In genomic region chr17:66952681-66953638, GRCh38 we compare ENCODE assay signal across 14 cellular contexts. TPM values are rescaled to one million over a fixed set of nuclear protein-coding genes. Genes with fewer than 3 reads are reported as not detected.
DNase-seq lines count a peak whose midpoint lies in the region; ATAC-seq and TF ChIP-seq lines count a peak whose summit lies in the region.
"Had no signal": no experiment of that assay in that cellular context is flagged by ENCODE, and none has a peak within 500 bp of the region (broad histone marks: within the 10 kb centered on the region; RNA-seq: fewer than 3 reads in every experiment).

No MANE protein-coding gene starts in this region.

- peak overlapping the region; percentile 77 for H3K4me3 Mint-ChIP-seq in type B pancreatic cell
- no peak overlapping the region for H3K4me3 Mint-ChIP-seq in activated CD8-positive, alpha-beta T cell treated with anti-CD3 and anti-CD28 coated beads for 36 hours

- TF ChIP-seq CTCF in type B pancreatic cell (conservative IDR thresholded peaks at IDR 0.05), result peak; percentile 41
- no peak for TF ChIP-seq CTCF in activated CD8-positive, alpha-beta T cell treated with anti-CD3 and anti-CD28 coated beads for 36 hours (IDR thresholded peaks at IDR 0.05)

- no peak overlapping the region for H3K9ac ChIP-seq in mesendoderm (ENCODE audit: low read length)

- peak overlapping the region; percentile 81 for H3K27ac ChIP-seq in mesendoderm (ENCODE audit: low read depth, low read length)
- H3K27ac ChIP-seq: cardiac muscle cell had no signal

- DNase-seq in H7 (peak; percentile 62), mesendoderm (peak; percentile 84), type B pancreatic cell (ENCODE audit: extremely low spot score, unreplicated experiment) (no peak), EL (no peak)
- DNase-seq in activated CD8-positive, alpha-beta T cell treated with anti-CD3 and anti-CD28 coated beads for 36 hours, result no peak
- DNase-seq: activated naive CD4-positive, alpha-beta T cell treated with anti-CD3 and anti-CD28 coated beads, Interleukin-2, amount 50 U/mL, for 16 hours; NCI-H1105; Right ventricle myocardium superior had no signal

- no peaks in the 10 kb centered on the region for H3K79me1 ChIP-seq in mesendoderm (ENCODE audit: low read length)

- CTCF ChIA-PET in activated CD8-positive, alpha-beta T cell treated with anti-CD3 and anti-CD28 coated beads for 36 hours (lab: Charles Lee), result no interaction called here

- H3K4me3 ChIP-seq in H7 (ENCODE audit: insufficient read depth, low read depth, low read length) (no peak overlapping the region), mesendoderm (ENCODE audit: low read length) (no peak overlapping the region)
- H3K4me3 ChIP-seq: cardiac muscle cell had no signal

- peaks cover 26% of the 10 kb centered on the region for H3K4me1 Mint-ChIP-seq in type B pancreatic cell (ENCODE audit: unreplicated experiment)
- H3K4me1 Mint-ChIP-seq in activated CD8-positive, alpha-beta T cell treated with anti-CD3 and anti-CD28 coated beads for 36 hours (ENCODE audit: low read depth), result no peaks in the 10 kb centered on the region

- H3K36me3 ChIP-seq in H7 (replicated peaks; ENCODE audit: control insufficient read depth, insufficient read depth, low read length) (no peaks in the 10 kb centered on the region; the same call in 1 of the 2 replicates), mesendoderm (ENCODE audit: control insufficient read depth, insufficient read depth, low read length) (no peaks in the 10 kb centered on the region)
- H3K36me3 ChIP-seq: cardiac muscle cell had no signal

- peak overlapping the region; percentile 15 for H2BK120ac ChIP-seq in mesendoderm (ENCODE audit: low read depth, low read length)

- POLR2A ChIA-PET in activated CD8-positive, alpha-beta T cell treated with anti-CD3 and anti-CD28 coated beads for 36 hours (lab: Charles Lee), result no interaction called here

- H3K27me3 Mint-ChIP-seq in type B pancreatic cell, result peaks cover 3% of the 10 kb centered on the region
- H3K27me3 Mint-ChIP-seq in activated CD8-positive, alpha-beta T cell treated with anti-CD3 and anti-CD28 coated beads for 36 hours, result peaks cover 6% of the 10 kb centered on the region

- H3K56ac ChIP-seq in mesendoderm (ENCODE audit: low read length), result peak overlapping the region; percentile 26

- peak; percentile 6 for ATAC-seq in SK-N-SH treated with all-trans-retinoic acid at 6 μM for 48 hours
- no peak for ATAC-seq in HG03432 (IDR thresholded peaks at IDR 0.05; ENCODE audit: unreplicated experiment)
- ATAC-seq in GM19467 (IDR thresholded peaks at IDR 0.05; ENCODE audit: unreplicated experiment), result no peak
- no peak for ATAC-seq in activated CD8-positive, alpha-beta T cell treated with anti-CD3 and anti-CD28 coated beads for 36 hours

- H3K79me2 ChIP-seq in mesendoderm (ENCODE audit: control insufficient read depth, insufficient read depth, low read length), result no peaks in the 10 kb centered on the region

- peaks cover 7% of the 10 kb centered on the region for H3K4me1 ChIP-seq in mesendoderm (ENCODE audit: control insufficient read depth, low read depth, low read length)

- no peak overlapping the region for H4K8ac ChIP-seq in mesendoderm (ENCODE audit: low read depth, low read length)

- peak overlapping the region; percentile 100 for H3K27ac Mint-ChIP-seq in type B pancreatic cell
- no peak overlapping the region for H3K27ac Mint-ChIP-seq in activated CD8-positive, alpha-beta T cell treated with anti-CD3 and anti-CD28 coated beads for 36 hours

- H2AK5ac ChIP-seq in mesendoderm (ENCODE audit: low read length), result no peak overlapping the region

- WGBS in mesendoderm (ENCODE audit: extremely low coverage, insufficient coverage, low lambda C conversion rate), result no CpG with 5 or more reads among the region's 14 CpGs

- peak overlapping the region; percentile 47 for H2BK5ac ChIP-seq in mesendoderm (ENCODE audit: low read length)

- peak overlapping the region; percentile 30 for H3K18ac ChIP-seq in mesendoderm (ENCODE audit: low read length)

- intact Hi-C loops in activated CD8-positive, alpha-beta T cell treated with anti-CD3 and anti-CD28 coated beads for 36 hours (cut with micrococcal nuclease), result no loop called here

- no peaks in the 10 kb centered on the region for H3K27me3 ChIP-seq in H7 (ENCODE audit: control insufficient read depth, insufficient read depth, low read length)
- no peaks in the 10 kb centered on the region for H3K27me3 ChIP-seq in mesendoderm (ENCODE audit: insufficient read depth, low read length, poor library complexity)
- H3K27me3 ChIP-seq: cardiac muscle cell had no signal

- no peaks in the 10 kb centered on the region for H3K36me3 Mint-ChIP-seq in type B pancreatic cell
- H3K36me3 Mint-ChIP-seq in activated CD8-positive, alpha-beta T cell treated with anti-CD3 and anti-CD28 coated beads for 36 hours (ENCODE audit: low read depth), result no peaks in the 10 kb centered on the region

- no peak overlapping the region for H2BK15ac ChIP-seq in mesendoderm (replicated peaks; ENCODE audit: low read depth)

- H4K5ac ChIP-seq in mesendoderm (ENCODE audit: low read length), result no peak overlapping the region

- no peak overlapping the region for H3K4me2 ChIP-seq in mesendoderm (ENCODE audit: low read length)

- H3K23ac ChIP-seq in mesendoderm (ENCODE audit: low read length), result no peak overlapping the region

- H3K4ac ChIP-seq in mesendoderm (ENCODE audit: low read depth, low read length), result peak overlapping the region; percentile 89

- H3K9me3 Mint-ChIP-seq in type B pancreatic cell, result peaks cover 14% of the 10 kb centered on the region
- H3K9me3 Mint-ChIP-seq in activated CD8-positive, alpha-beta T cell treated with anti-CD3 and anti-CD28 coated beads for 36 hours, result no peaks in the 10 kb centered on the region

TF ChIP-seq in SK-N-SH treated with all-trans-retinoic acid at 6 μM for 48 hours, 23 proteins besides CTCF, POLR2A, EP300 and RAD21 (continues in another document):
- TF ChIP-seq RARB (CRISPR knock-in tag; IDR thresholded peaks at IDR 0.05) (no peak), ZNF565 (CRISPR knock-in tag; conservative IDR thresholded peaks at IDR 0.05; ENCODE audit: low read depth) (no peak), ZFP3 (CRISPR knock-in tag; IDR thresholded peaks at IDR 0.05) (no peak), POU6F1 (CRISPR knock-in tag; IDR thresholded peaks at IDR 0.05; ENCODE audit: borderline replicate concordance, low read depth) (no peak), ZC3H10 (CRISPR knock-in tag; IDR thresholded peaks at IDR 0.05) (no peak), OSR1 (CRISPR knock-in tag; IDR thresholded peaks at IDR 0.05) (no peak), GLIS3 (CRISPR knock-in tag; IDR thresholded peaks at IDR 0.05) (no peak), BACH2 (CRISPR knock-in tag; IDR thresholded peaks at IDR 0.05; ENCODE audit: borderline replicate concordance) (no peak), TSHZ2 (CRISPR knock-in tag; IDR thresholded peaks at IDR 0.05) (no peak)
- TF ChIP-seq, protein P1, sequence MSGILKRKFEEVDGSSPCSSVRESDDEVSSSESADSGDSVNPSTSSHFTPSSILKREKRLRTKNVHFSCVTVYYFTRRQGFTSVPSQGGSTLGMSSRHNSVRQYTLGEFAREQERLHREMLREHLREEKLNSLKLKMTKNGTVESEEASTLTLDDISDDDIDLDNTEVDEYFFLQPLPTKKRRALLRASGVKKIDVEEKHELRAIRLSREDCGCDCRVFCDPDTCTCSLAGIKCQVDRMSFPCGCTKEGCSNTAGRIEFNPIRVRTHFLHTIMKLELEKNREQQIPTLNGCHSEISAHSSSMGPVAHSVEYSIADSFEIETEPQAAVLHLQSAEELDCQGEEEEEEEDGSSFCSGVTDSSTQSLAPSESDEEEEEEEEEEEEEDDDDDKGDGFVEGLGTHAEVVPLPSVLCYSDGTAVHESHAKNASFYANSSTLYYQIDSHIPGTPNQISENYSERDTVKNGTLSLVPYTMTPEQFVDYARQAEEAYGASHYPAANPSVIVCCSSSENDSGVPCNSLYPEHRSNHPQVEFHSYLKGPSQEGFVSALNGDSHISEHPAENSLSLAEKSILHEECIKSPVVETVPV (CRISPR knock-in tag; IDR thresholded peaks at IDR 0.05), result no peak

RNA-seq across cellular contexts. Expression of gene CACNG4, which starts 11.5 kb away (rescaled TPM):
- total RNA-seq in H7 (2014; rRNA removed; shearing (Covaris generic)), result 1.1 and 1.3 TPM in 2 replicates
- polyA plus RNA-seq in mesendoderm (2013, experiment 1 of 2), result 5.2 TPM
- 5.4 TPM for polyA plus RNA-seq in mesendoderm (2013, experiment 2 of 2)
- 27.5 and 32.1 TPM in 2 replicates for total RNA-seq in type B pancreatic cell (ENCODE audit: low replicate concordance)
- not detected for total RNA-seq in activated CD8-positive, alpha-beta T cell treated with anti-CD3 and anti-CD28 coated beads for 36 hours
- total RNA-seq: activated CD8-positive, alpha-beta memory T cell treated with anti-CD3 and anti-CD28 coated beads for 36 hours; Right ventricle myocardium superior; subcutaneous adipose tissue had no signal

Comparison
In these comparisons a context has a peak if more than half of its experiments do, and no peak if none do; other contexts are left out.
1. DNase-seq: peak in H7 (single experiment) and mesendoderm (single experiment); none in type B pancreatic cell (single experiment), EL (single experiment) and activated CD8-positive, alpha-beta T cell treated with anti-CD3 and anti-CD28 coated beads for 36 hours (single experiment).
2. RNA of gene CACNG4, which starts 11.5 kb away (total RNA-seq): 27.5 to 32.1 TPM in type B pancreatic cell; 1.1 to 1.3 TPM in H7 and not detected in activated CD8-positive, alpha-beta T cell treated with anti-CD3 and anti-CD28 coated beads for 36 hours; every median in the first group is over 10 times any median in the second.